Comparison of ENCODE assay signal across 1 cellular context in the genomic region with DNA sequence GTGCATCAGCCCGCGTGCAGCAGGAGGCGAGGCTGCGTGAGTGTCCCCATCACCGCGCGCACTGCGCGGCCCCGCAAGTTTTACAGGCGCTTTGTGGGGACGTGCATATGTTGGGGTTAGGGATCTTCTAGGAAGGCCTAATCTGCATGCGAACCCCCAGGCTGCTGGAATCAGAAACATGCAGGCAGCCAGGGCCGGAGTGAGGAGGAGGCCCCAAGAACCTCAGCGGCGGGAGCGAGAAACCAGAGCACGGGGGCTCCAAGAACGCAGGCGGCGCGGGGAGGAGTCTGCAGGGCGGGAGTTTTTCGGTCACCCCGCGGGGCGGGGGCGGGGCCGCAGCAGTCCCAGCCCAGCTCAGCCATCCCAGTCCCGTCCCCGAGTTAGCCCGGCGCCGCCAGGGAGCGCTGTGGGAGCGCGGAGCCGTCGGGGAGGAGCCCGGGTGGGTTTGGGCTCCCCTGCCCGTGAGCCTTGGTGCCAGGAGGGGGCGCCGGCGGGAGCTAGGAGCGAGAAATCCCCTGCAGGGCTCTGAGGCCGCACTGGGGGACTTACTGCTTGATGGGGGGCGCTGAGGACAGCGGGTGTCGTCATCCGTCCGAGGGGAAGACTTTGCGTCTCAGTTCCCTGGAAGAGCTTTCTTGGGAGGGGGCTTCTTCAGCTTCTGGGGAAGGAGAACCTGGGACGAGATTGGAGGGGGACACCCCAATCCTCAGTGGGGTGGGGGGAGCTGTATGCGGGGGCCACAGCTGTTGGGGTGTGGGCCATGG.
TF ChIP-seq lines count a peak whose summit lies in the region.

No MANE protein-coding gene starts in this region.

TF ChIP-seq in IMR-90, 13 proteins besides CTCF, POLR2A, EP300 and RAD21:
- TF ChIP-seq CHD1 (IDR thresholded peaks at IDR 0.05; ENCODE audit: low read depth, low read length) = no peak
- no peak for TF ChIP-seq RFX5 (IDR thresholded peaks at IDR 0.05; ENCODE audit: low read depth, low read length)
- peak; percentile 85 for TF ChIP-seq MAZ (IDR thresholded peaks at IDR 0.05; ENCODE audit: borderline replicate concordance, low read depth, low read length)
- TF ChIP-seq FOS (IDR thresholded peaks at IDR 0.05; ENCODE audit: low read depth, low read length) = no peak
- no peak for TF ChIP-seq MAFK (IDR thresholded peaks at IDR 0.05; ENCODE audit: low read depth, low read length)
- peak; percentile 99 for TF ChIP-seq SMC3 (IDR thresholded peaks at IDR 0.05; ENCODE audit: low read depth, low read length)
- no peak for TF ChIP-seq CEBPB (IDR thresholded peaks at IDR 0.05; ENCODE audit: low read depth, low read length)
- peak; percentile 19; the same call in 1 of the 2 replicates for TF ChIP-seq MXI1 (IDR thresholded peaks at IDR 0.05; ENCODE audit: borderline replicate concordance, low read depth, low read length)
